Comparison of ENCODE assay signal across 29 cellular contexts in genomic region chr18:29586210-29586609, GRCh38.
"Had no signal": no experiment of that assay in that cellular context is flagged by ENCODE, and none has a peak within 500 bp of the region (broad histone marks: within the 10 kb centered on the region; RNA-seq: fewer than 3 reads in every experiment).

No MANE protein-coding gene starts in this region.

- H3K4me2 ChIP-seq: smooth muscle cell had no signal

- H3K4me1 Mint-ChIP-seq: memory B cell; naive thymus-derived CD4-positive, alpha-beta T cell; nephron; stimulated activated effector memory CD8-positive, alpha-beta T cell treated with anti-CD3 and anti-CD28 coated beads, Interleukin-12 subunit alpha, Interleukin-12 subunit beta, amount 100 ng/mL, for 72 hours had no signal

- H3K27ac ChIP-seq: dorsolateral prefrontal cortex, epithelial cell of prostate, gastrocnemius medialis, prostate gland, right atrium auricular region, stomach, thyroid gland, vagina had no signal

- FAIRE-seq: colon, kidney had no signal

- H3K27me3 ChIP-seq: gastrocnemius medialis, right atrium auricular region, stomach, thyroid gland, vagina had no signal

- ATAC-seq: esophagus mucosa; gastrocnemius medialis; left lobe of liver; naive thymus-derived CD4-positive, alpha-beta T cell; sciatic nerve; stimulated activated effector memory CD8-positive, alpha-beta T cell treated with anti-CD3 and anti-CD28 coated beads, Interleukin-12 subunit alpha, Interleukin-12 subunit beta, amount 100 ng/mL, for 72 hours had no signal

- H3K36me3 ChIP-seq: gastrocnemius medialis, prostate gland, right atrium auricular region, stomach, thyroid gland, vagina had no signal

- H3K9me3 Mint-ChIP-seq: nephron had no signal

- H3K4me3 Mint-ChIP-seq: memory B cell; naive thymus-derived CD4-positive, alpha-beta T cell; nephron; stimulated activated effector memory CD8-positive, alpha-beta T cell treated with anti-CD3 and anti-CD28 coated beads, Interleukin-12 subunit alpha, Interleukin-12 subunit beta, amount 100 ng/mL, for 72 hours had no signal

- H3K4me3 ChIP-seq: dorsolateral prefrontal cortex, gastrocnemius medialis, lung, prostate gland, right atrium auricular region, smooth muscle cell, stomach, thyroid gland, vagina had no signal

- H3K4me1 ChIP-seq: gastrocnemius medialis, prostate gland, right atrium auricular region, stomach, thyroid gland, vagina had no signal

- H3K9me3 ChIP-seq: gastrocnemius medialis, prostate gland, right atrium auricular region, thyroid gland, vagina had no signal

- H3K27ac Mint-ChIP-seq: memory B cell; naive thymus-derived CD4-positive, alpha-beta T cell; nephron; stimulated activated effector memory CD8-positive, alpha-beta T cell treated with anti-CD3 and anti-CD28 coated beads, Interleukin-12 subunit alpha, Interleukin-12 subunit beta, amount 100 ng/mL, for 72 hours had no signal

- DNase-seq: dorsolateral prefrontal cortex; effector CD4-positive, alpha-beta T cell; foreskin fibroblast; gastrocnemius medialis; head of caudate nucleus; kidney; midbrain; naive thymus-derived CD4-positive, alpha-beta T cell; nucleus accumbens; stimulated activated CD4-positive, alpha-beta T cell treated with anti-CD3 and anti-CD28 coated beads, Interleukin-12 subunit alpha, Interleukin-12 subunit beta, amount 100 ng/mL, for 4 hours; stimulated activated CD4-positive, alpha-beta T cell treated with anti-CD3 and anti-CD28 coated beads, Interleukin-1b, Interleukin-23, amount 100 ng/mL, for 48 hours; stimulated activated CD4-positive, alpha-beta T cell treated with anti-CD3 and anti-CD28 coated beads, Interleukin-4, amount 100 ng/mL, for 1 hour; stimulated activated naive CD4-positive, alpha-beta T cell treated with Interleukin-2 at 50 U/mL for 16 hours; stomach; thyroid gland; trophoblast cell had no signal

- H3K36me3 Mint-ChIP-seq: memory B cell; stimulated activated effector memory CD8-positive, alpha-beta T cell treated with anti-CD3 and anti-CD28 coated beads, Interleukin-12 subunit alpha, Interleukin-12 subunit beta, amount 100 ng/mL, for 72 hours had no signal

- H3K27me3 Mint-ChIP-seq: memory B cell; naive thymus-derived CD4-positive, alpha-beta T cell had no signal
